14 cellular contexts compared by ENCODE assay signal in the genomic region with DNA sequence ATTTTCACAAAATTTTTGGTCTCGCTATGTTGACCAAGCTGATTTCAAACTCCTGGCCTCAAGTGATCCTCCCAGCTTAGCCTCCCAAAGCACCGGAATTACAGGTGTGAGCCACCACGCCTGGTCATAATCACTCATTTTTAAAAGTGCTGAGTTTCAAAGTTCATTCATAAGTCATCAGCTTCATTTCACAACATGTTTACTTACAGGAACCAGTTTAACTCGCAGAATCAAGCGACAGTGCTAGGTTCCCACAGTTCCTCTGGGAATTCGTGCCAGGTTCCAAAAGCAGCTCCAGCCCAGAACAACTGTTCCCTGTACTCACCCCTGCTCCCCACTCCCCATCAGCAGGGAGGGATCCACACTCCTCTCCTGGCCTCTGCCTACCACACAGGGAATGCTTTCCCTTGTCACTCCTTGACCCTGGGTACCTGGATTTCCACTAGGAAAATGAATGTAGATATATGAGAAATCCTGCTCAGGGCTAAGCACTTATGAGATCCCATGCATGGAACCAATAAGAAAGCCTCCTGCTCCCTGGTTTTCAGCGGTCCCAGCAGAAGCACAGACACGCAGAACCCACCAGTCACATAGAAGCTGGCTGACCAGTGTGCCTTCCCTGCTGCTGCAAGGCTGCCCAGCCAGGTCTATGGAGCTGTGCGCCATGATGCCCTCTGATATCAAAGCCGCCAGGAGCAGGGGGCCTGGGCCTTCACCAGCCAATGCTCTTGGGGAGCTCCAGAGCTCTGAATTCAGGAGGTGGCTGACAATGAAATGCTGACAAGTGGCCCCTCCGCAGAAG.
DNase-seq lines count a peak whose midpoint lies in the region; ATAC-seq and TF ChIP-seq lines count a peak whose summit lies in the region.
"Had no signal": no experiment of that assay in that cellular context is flagged by ENCODE, and none has a peak within 500 bp of the region (broad histone marks: within the 10 kb centered on the region; RNA-seq: fewer than 3 reads in every experiment).

No MANE protein-coding gene starts in this region.

- peak overlapping the region in 2 of 3 experiments; percentile 33 to 46 for H3K27ac Mint-ChIP-seq in nephron
- no peak overlapping the region for H3K27ac Mint-ChIP-seq in activated naive CD8-positive, alpha-beta T cell treated with anti-CD3 and anti-CD28 coated beads for 36 hours
- H3K27ac Mint-ChIP-seq: activated CD4-positive, alpha-beta T cell treated with anti-CD3 and anti-CD28 coated beads, Interleukin-2, amount 10 ng/mL, durations not matched to agents 7 days and 5 days; effector memory CD8-positive, alpha-beta T cell had no signal

- DNase-seq in right atrium auricular region (ENCODE audit: low spot score) (no peak), left ventricle myocardium superior (no peak)
- DNase-seq in activated naive CD8-positive, alpha-beta T cell treated with anti-CD3 and anti-CD28 coated beads for 36 hours = no peak
- DNase-seq in stimulated activated naive CD4-positive, alpha-beta T cell treated with Interleukin-2 at 50 U/mL for 16 hours (lab: John Stamatoyannopoulos, UW) = no peak
- DNase-seq: ACHN; activated CD4-positive, alpha-beta T cell treated with anti-CD3 and anti-CD28 coated beads, Interleukin-2, amount 10 ng/mL, durations not matched to agents 7 days and 5 days; anterior cingulate cortex; effector memory CD8-positive, alpha-beta T cell; retina; thyroid gland had no signal

- H3K9me3 Mint-ChIP-seq in nephron = no peaks in the 10 kb centered on the region
- no peaks in the 10 kb centered on the region for H3K9me3 Mint-ChIP-seq in activated naive CD8-positive, alpha-beta T cell treated with anti-CD3 and anti-CD28 coated beads for 36 hours
- H3K9me3 Mint-ChIP-seq: activated CD4-positive, alpha-beta T cell treated with anti-CD3 and anti-CD28 coated beads, Interleukin-2, amount 10 ng/mL, durations not matched to agents 7 days and 5 days; effector memory CD8-positive, alpha-beta T cell had no signal

- H3K4me1 ChIP-seq in right atrium auricular region = peaks cover 0 to 47% of the 10 kb centered on the region in 2 donors

- H3K27me3 ChIP-seq in right atrium auricular region = no peaks in the 10 kb centered on the region
- H3K27me3 ChIP-seq: thyroid gland had no signal

- H3K4me3 Mint-ChIP-seq in nephron = no peak overlapping the region
- no peak overlapping the region for H3K4me3 Mint-ChIP-seq in activated naive CD8-positive, alpha-beta T cell treated with anti-CD3 and anti-CD28 coated beads for 36 hours
- H3K4me3 Mint-ChIP-seq: activated CD4-positive, alpha-beta T cell treated with anti-CD3 and anti-CD28 coated beads, Interleukin-2, amount 10 ng/mL, durations not matched to agents 7 days and 5 days; effector memory CD8-positive, alpha-beta T cell had no signal

- H3K27me3 Mint-ChIP-seq in nephron (ENCODE audit: low read depth) = no peaks in the 10 kb centered on the region
- no peaks in the 10 kb centered on the region for H3K27me3 Mint-ChIP-seq in activated naive CD8-positive, alpha-beta T cell treated with anti-CD3 and anti-CD28 coated beads for 36 hours

- peaks cover 58% of the 10 kb centered on the region for H3K4me1 Mint-ChIP-seq in nephron
- H3K4me1 Mint-ChIP-seq in activated naive CD8-positive, alpha-beta T cell treated with anti-CD3 and anti-CD28 coated beads for 36 hours = no peaks in the 10 kb centered on the region
- H3K4me1 Mint-ChIP-seq: activated CD4-positive, alpha-beta T cell treated with anti-CD3 and anti-CD28 coated beads, Interleukin-2, amount 10 ng/mL, durations not matched to agents 7 days and 5 days had no signal

- intact Hi-C loops in left ventricle myocardium superior (cut with micrococcal nuclease) = no loop called here

- no peaks in the 10 kb centered on the region for H3K9me3 ChIP-seq in right atrium auricular region
- H3K9me3 ChIP-seq: thyroid gland had no signal

- no peak for ATAC-seq in left ventricle myocardium superior
- ATAC-seq in esophagus mucosa = peak; percentile 77
- no peak for ATAC-seq in GM21737 (IDR thresholded peaks at IDR 0.05; ENCODE audit: unreplicated experiment)
- ATAC-seq in GM21723 (IDR thresholded peaks at IDR 0.05; ENCODE audit: unreplicated experiment) = no peak
- ATAC-seq: effector memory CD8-positive, alpha-beta T cell had no signal

- H3K4me3 ChIP-seq in right atrium auricular region = no peak overlapping the region
- H3K4me3 ChIP-seq: thyroid gland had no signal

- peak overlapping the region; percentile 38 to 89 for H3K27ac ChIP-seq in right atrium auricular region

- peaks cover 5% of the 10 kb centered on the region for H3K36me3 Mint-ChIP-seq in nephron (ENCODE audit: low read depth)
- no peaks in the 10 kb centered on the region for H3K36me3 Mint-ChIP-seq in activated naive CD8-positive, alpha-beta T cell treated with anti-CD3 and anti-CD28 coated beads for 36 hours

- TF ChIP-seq CTCF in right atrium auricular region (IDR thresholded peaks at IDR 0.05) = no peak
- TF ChIP-seq CTCF in nephron (IDR thresholded peaks at IDR 0.05; ENCODE audit: unreplicated experiment in 3 of 3) = no peak

- H3K36me3 ChIP-seq in right atrium auricular region = peaks cover 29% of the 10 kb centered on the region
